Comparison of ENCODE assay signal across 28 cellular contexts in the genomic region with DNA sequence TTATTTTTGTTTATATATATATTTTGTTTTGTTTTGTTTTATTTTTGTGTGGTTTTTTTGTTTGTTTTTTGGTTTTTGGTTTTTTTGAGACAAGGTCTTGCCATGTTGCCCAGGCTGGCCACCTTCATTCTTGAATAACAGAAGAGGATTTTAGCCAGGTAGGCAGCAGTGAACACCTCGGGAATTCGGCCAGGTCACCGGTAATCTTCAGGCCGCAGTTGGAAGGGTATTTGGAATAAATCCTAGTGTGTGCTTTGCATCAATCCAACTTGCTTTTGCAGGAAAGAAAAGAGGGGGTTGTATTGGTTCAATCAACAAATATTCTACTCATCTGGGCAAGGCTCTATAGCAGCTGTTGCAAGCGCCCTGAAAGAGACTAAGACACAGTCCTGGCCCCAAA. TPM values are rescaled to one million over a fixed set of nuclear protein-coding genes. Genes with fewer than 3 reads are reported as not detected.
"Had no signal": no experiment of that assay in that cellular context is flagged by ENCODE, and none has a peak within 500 bp of the region (broad histone marks: within the 10 kb centered on the region; RNA-seq: fewer than 3 reads in every experiment).

No MANE protein-coding gene starts in this region.

- H3K27ac ChIP-seq: stomach, suprapubic skin, testis, thoracic aorta, thyroid gland, tibial artery, tibial nerve, transverse colon, upper lobe of left lung, upper lobe of right lung, uterus, vagina had no signal

- FAIRE-seq: urothelium cell line had no signal

- H3K27me3 ChIP-seq: stomach, suprapubic skin, testis, thyroid gland, tibial artery, tibial nerve, transverse colon, upper lobe of left lung, upper lobe of right lung, uterus, vagina had no signal

- DNase-seq: stimulated activated CD4-positive, alpha-beta T cell treated with anti-CD3 and anti-CD28 coated beads, Interleukin-2, amount 100 ng/mL, for 48 hours; stimulated activated CD4-positive, alpha-beta T cell treated with anti-CD3 and anti-CD28 coated beads, Interleukin-4, amount 100 ng/mL, for 1 hour; stimulated activated CD4-positive, alpha-beta T cell treated with anti-CD3 and anti-CD28 coated beads, Interleukin-4, amount 100 ng/mL, for 24 hours; stimulated activated CD4-positive, alpha-beta T cell treated with anti-CD3 and anti-CD28 coated beads, Interleukin-4, amount 100 ng/mL, for 4 hours; stimulated activated CD8-positive, alpha-beta memory T cell treated with anti-CD3 and anti-CD28 coated beads, Interleukin-4, amount 100 ng/mL, for 48 hours; stimulated activated naive B cell treated with anti-CD40 and anti-IgM and Interleukin-4, amounts not matched to agents 10 μg/mL and 1 μg/mL and 100 μg/mL, for 72 hours; stimulated activated naive CD4-positive, alpha-beta T cell; stimulated activated naive CD4-positive, alpha-beta T cell treated with Interleukin-2 at 50 U/mL for 16 hours; stimulated activated naive CD8-positive, alpha-beta T cell treated with anti-CD3 and anti-CD28 coated beads, Interleukin-15, amount 100 ng/mL, for 72 hours; stimulated activated naive CD8-positive, alpha-beta T cell treated with anti-CD3 and anti-CD28 coated beads, Interleukin-15, Interleukin-2, amounts not matched to agents 100 U/mL and 50 U/mL, for 24 hours; stomach; testis; thyroid gland; tibial artery; transverse colon; trophoblast cell; upper lobe of left lung; upper lobe of right lung; uterus had no signal

- H3K4me3 ChIP-seq: stomach, suprapubic skin, testis, thoracic aorta, thyroid gland, tibial artery, tibial nerve, transverse colon, upper lobe of left lung, upper lobe of right lung, uterus, vagina had no signal

- H3K36me3 ChIP-seq: stomach, suprapubic skin, thoracic aorta, thyroid gland, tibial artery, tibial nerve, transverse colon, upper lobe of left lung, upper lobe of right lung, uterus, vagina had no signal

- H3K9me3 ChIP-seq: stomach, suprapubic skin, testis, thoracic aorta, thyroid gland, tibial artery, transverse colon, upper lobe of left lung, upper lobe of right lung, uterus, vagina had no signal

RNA-seq across cellular contexts. Expression of gene MT1HL1, which starts 53.9 kb away (rescaled TPM):
- total RNA-seq: stomach, subcutaneous adipose tissue, suprapubic skin, temporal lobe, testis, thoracic aorta, thyroid gland, tibial nerve, transverse colon, upper lobe of left lung, upper lobe of right lung, ureter, urinary bladder, uterus, vagina had no signal
